In the genomic region with DNA sequence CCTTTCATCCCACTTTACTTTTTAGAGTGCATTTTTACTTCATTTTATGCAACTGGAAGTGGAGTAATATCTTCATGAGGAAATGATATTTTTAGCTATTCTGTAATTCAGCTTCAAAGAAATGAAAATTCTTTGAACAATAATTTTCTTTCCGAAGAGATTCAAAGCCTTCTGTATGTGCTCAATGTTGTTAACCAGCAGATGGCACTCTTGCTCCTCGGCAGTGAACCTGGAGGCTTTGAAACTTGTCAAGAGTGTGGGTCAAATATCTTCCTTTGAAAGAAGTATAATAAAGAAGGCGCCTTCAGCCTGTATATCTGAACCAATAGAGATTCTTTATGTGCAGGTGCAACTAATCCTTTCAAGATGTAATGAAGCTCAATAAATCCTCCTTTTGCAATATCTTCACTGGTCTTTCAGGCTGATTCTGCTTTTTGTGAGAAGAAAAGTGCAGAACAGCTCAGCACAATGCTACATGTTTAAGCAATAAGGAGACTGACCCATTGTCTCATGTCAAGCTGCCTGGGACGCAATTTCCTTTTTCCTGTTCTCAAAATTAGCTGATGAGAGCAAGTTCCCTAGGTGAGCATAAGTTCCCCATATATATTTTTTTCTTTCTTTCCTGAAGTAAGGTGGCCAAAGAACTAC, we compare ENCODE assay signal across 9 cellular contexts.
A peak's percentile ranks its signal among the peaks of the same experiment; 100 is the strongest.
DNase-seq lines count a peak whose midpoint lies in the region; ATAC-seq and TF ChIP-seq lines count a peak whose summit lies in the region.
"Had no signal": no experiment of that assay in that cellular context is flagged by ENCODE, and none has a peak within 500 bp of the region (broad histone marks: within the 10 kb centered on the region; RNA-seq: fewer than 3 reads in every experiment).

No MANE protein-coding gene starts in this region.

- H3K9me3 ChIP-seq in GM23248 (ENCODE audit: low read depth), result no peaks in the 10 kb centered on the region
- no peaks in the 10 kb centered on the region for H3K9me3 ChIP-seq in Karpas-422 (ENCODE audit: low read length)
- no peaks in the 10 kb centered on the region for H3K9me3 ChIP-seq in PC-9 (ENCODE audit: insufficient read depth, low read depth)
- H3K9me3 ChIP-seq in heart left ventricle, result no peaks in the 10 kb centered on the region

- H3K27ac ChIP-seq in GM23248, result no peak overlapping the region
- no peak overlapping the region for H3K27ac ChIP-seq in Karpas-422 (ENCODE audit: low read length)
- H3K27ac ChIP-seq in PC-9, result no peak overlapping the region
- H3K27ac ChIP-seq in heart left ventricle, result peak overlapping the region in 1 of 12 donors; percentile 2
- H3K27ac ChIP-seq: epithelial cell of prostate had no signal

- BruUV-seq in PC-9 (replicated peaks; lab: Mats Ljungman, UMichigan), result no TSS peak

- no peak overlapping the region for H2AFZ ChIP-seq in GM23248
- H2AFZ ChIP-seq in Karpas-422 (ENCODE audit: low read length), result no peak overlapping the region
- H2AFZ ChIP-seq in PC-9, result no peak overlapping the region

- DNase-seq in GM10266 (ENCODE audit: extremely low spot score) (peak; percentile 29), GM23248 (peak; percentile 77), Karpas-422 (peak; percentile 85), PC-9 (peak; percentile 49 to 72), heart left ventricle (peak; percentile 22 to 55 (median 39)), pulmonary artery endothelial cell (ENCODE audit: low read depth, low spot score) (peak; percentile 26), posterior vena cava (ENCODE audit: low spot score) (no peak)
- peak; percentile 39 for DNase-seq in activated naive CD4-positive, alpha-beta T cell treated with anti-CD3 and anti-CD28 coated beads, Interleukin-2, amount 50 U/mL, for 16 hours

- no peak for TF ChIP-seq POLR2A in heart left ventricle (IDR thresholded peaks at IDR 0.05)

- H3K79me2 ChIP-seq in GM23248 (ENCODE audit: insufficient read depth) (no peaks in the 10 kb centered on the region), Karpas-422 (ENCODE audit: low read length) (no peaks in the 10 kb centered on the region), PC-9 (ENCODE audit: low read depth) (no peaks in the 10 kb centered on the region)

- H3F3A ChIP-seq in GM23248 (ENCODE audit: insufficient read depth), result no peaks in the 10 kb centered on the region
- no peaks in the 10 kb centered on the region for H3F3A ChIP-seq in PC-9 (ENCODE audit: insufficient read depth, low read depth)

- CTCF ChIA-PET in PC-9 (lab: Charles Lee), result interaction anchor here (0.6 to 3.1 kb wide), 8 partner anchors 257 to 1894 kb away, joined by 3 to 21 read pairs (median 3); no protein-coding TSS in a partner anchor

- H3K4me2 ChIP-seq in GM23248 (ENCODE audit: unreplicated experiment) (no peak overlapping the region), Karpas-422 (ENCODE audit: low read depth, low read length, poor library complexity, severe bottlenecking) (no peak overlapping the region), PC-9 (no peak overlapping the region)

- intact Hi-C loops in PC-9 (cut with micrococcal nuclease; ENCODE audit: unreplicated experiment) (loop anchor here (1.0 kb wide), 3 partner anchors 40 to 1087 kb away; no protein-coding TSS in a partner anchor), heart left ventricle (cut with DNase I) (loop anchor here in 8 of 10 donors (1.0 to 10.0 kb wide), 6 partner anchors 1081 to 1619 kb away; no protein-coding TSS in a partner anchor), posterior vena cava (cut with DNase I) (loop anchor here in 1 of 2 donors (10.0 kb wide), 1 partner anchor 1089 kb away; no protein-coding TSS in a partner anchor)

- no peaks in the 10 kb centered on the region for H3K27me3 ChIP-seq in GM23248 (replicated peaks; ENCODE audit: insufficient read depth)
- H3K27me3 ChIP-seq in Karpas-422 (ENCODE audit: low read length), result no peaks in the 10 kb centered on the region
- no peaks in the 10 kb centered on the region for H3K27me3 ChIP-seq in PC-9 (ENCODE audit: insufficient read depth, low read depth)
- H3K27me3 ChIP-seq in heart left ventricle, result no peaks in the 10 kb centered on the region

- H3K36me3 ChIP-seq in GM23248 (ENCODE audit: low read depth) (no peaks in the 10 kb centered on the region), Karpas-422 (ENCODE audit: insufficient read depth, low read length) (no peaks in the 10 kb centered on the region), PC-9 (ENCODE audit: low read depth) (no peaks in the 10 kb centered on the region), heart left ventricle (no peaks in the 10 kb centered on the region)

- WGBS in GM23248 (ENCODE audit: low coverage in 1 of 2, low lambda C conversion rate in 2 of 2, missing lambda C conversion rate in 2 of 2), 2 experiments, result 27 to 28% methylated on average over 4 of the region's 4 CpGs
- WGBS in heart left ventricle, 4 donors, result 20 to 31% (median 26%) methylated on average over 4 of the region's 4 CpGs

- H3K9me2 ChIP-seq in GM23248 (ENCODE audit: insufficient read depth), result no peaks in the 10 kb centered on the region
- no peaks in the 10 kb centered on the region for H3K9me2 ChIP-seq in Karpas-422 (replicated peaks; ENCODE audit: insufficient read depth, low read length)
- H3K9me2 ChIP-seq in PC-9 (ENCODE audit: insufficient read depth), result no peaks in the 10 kb centered on the region

- in situ Hi-C loops in GM23248 (cut with MboI), result loop anchor here (25.0 kb wide), 2 partner anchors 1251 to 1901 kb away; a partner anchor contains a TSS

- H3K4me1 ChIP-seq in GM23248 (ENCODE audit: insufficient read depth), result no peaks in the 10 kb centered on the region
- H3K4me1 ChIP-seq in Karpas-422 (ENCODE audit: low read length), result no peaks in the 10 kb centered on the region
- H3K4me1 ChIP-seq in PC-9 (replicated peaks; ENCODE audit: insufficient read depth), result no peaks in the 10 kb centered on the region
- H3K4me1 ChIP-seq in heart left ventricle, result peaks cover 0 to 4% (median 0%) of the 10 kb centered on the region in 12 donors

- TF ChIP-seq CTCF in GM10266 (IDR thresholded peaks at IDR 0.05; ENCODE audit: control insufficient read depth, insufficient read depth, low read depth, missing control alignments) (peak; percentile 73), PC-9 (conservative IDR thresholded peaks at IDR 0.05) (peak; percentile 91), heart left ventricle (IDR thresholded peaks at IDR 0.05) (peak; percentile 72 to 88 (median 79))

- peak in 2 of 4 donors; percentile 57 to 70 for ATAC-seq in heart left ventricle

- POLR2A ChIA-PET in PC-9 (lab: Charles Lee; ENCODE audit: unreplicated experiment), result no interaction called here

- no peaks in the 10 kb centered on the region for H4K20me1 ChIP-seq in GM23248 (ENCODE audit: insufficient read depth)
- no peaks in the 10 kb centered on the region for H4K20me1 ChIP-seq in Karpas-422 (ENCODE audit: insufficient read depth, low read depth, low read length)
- H4K20me1 ChIP-seq in PC-9 (ENCODE audit: insufficient read depth), result no peaks in the 10 kb centered on the region; the same call in 1 of the 2 replicates

- H3K9ac ChIP-seq in GM23248 (no peak overlapping the region), Karpas-422 (ENCODE audit: low read length) (no peak overlapping the region)

- H3K4me3 ChIP-seq in GM23248, result no peak overlapping the region
- no peak overlapping the region for H3K4me3 ChIP-seq in Karpas-422 (ENCODE audit: low read length)
- no peak overlapping the region for H3K4me3 ChIP-seq in PC-9
- no peak overlapping the region for H3K4me3 ChIP-seq in heart left ventricle
